10 cellular contexts compared by ENCODE assay signal in the genomic region with DNA sequence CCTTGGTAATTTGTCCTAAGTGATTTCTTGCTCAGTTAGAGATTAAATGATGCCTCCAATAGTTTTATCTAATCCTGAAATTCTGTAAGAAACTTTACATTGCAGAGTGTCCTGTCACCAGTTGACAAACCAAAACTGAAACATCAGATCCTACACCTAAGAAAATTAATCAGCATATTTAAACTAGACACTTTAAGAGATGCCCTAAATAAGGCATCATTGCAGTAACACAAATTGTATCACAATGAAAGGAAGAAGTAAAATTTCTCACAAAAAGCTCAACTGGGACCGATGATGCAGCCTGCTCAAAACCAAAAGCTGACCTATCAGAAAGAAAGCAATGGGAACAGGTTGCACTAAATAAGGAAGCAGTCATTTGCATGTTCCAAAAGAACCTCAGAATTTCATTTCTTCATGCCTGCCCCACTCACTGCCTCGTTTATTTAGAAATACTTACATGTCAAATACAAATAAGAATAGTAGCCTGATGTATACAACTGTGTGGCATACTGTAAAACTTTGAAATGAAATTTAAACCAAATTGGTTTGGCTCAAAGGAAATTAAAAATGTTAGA. TPM values are rescaled to one million over a fixed set of nuclear protein-coding genes. Genes with fewer than 3 reads are reported as not detected.
A peak's percentile ranks its signal among the peaks of the same experiment; 100 is the strongest.
DNase-seq lines count a peak whose midpoint lies in the region; ATAC-seq and TF ChIP-seq lines count a peak whose summit lies in the region.
"Had no signal": no experiment of that assay in that cellular context is flagged by ENCODE, and none has a peak within 500 bp of the region (broad histone marks: within the 10 kb centered on the region; RNA-seq: fewer than 3 reads in every experiment).

No MANE protein-coding gene starts in this region.

- peak overlapping the region; percentile 94 for H3K27ac Mint-ChIP-seq in T-helper 17 cell
- H3K27ac Mint-ChIP-seq in natural killer cell treated with Interleukin-12 subunit alpha and Interleukin-12 subunit beta and Interleukin-15 and Interleukin-18, amount 100 ng/mL, for 72 hours, result peak overlapping the region; percentile 53 to 83
- H3K27ac Mint-ChIP-seq: progenitor cell of endocrine pancreas had no signal

- H3K4me1 Mint-ChIP-seq in activated T-cell treated with anti-CD3 and anti-CD28 coated beads, Interleukin-2, amount 50 U/mL, for 4 hours (ENCODE audit: low read depth), result peaks cover 92% of the 10 kb centered on the region
- H3K4me1 Mint-ChIP-seq in T-helper 17 cell, result peaks cover 64% of the 10 kb centered on the region
- H3K4me1 Mint-ChIP-seq in natural killer cell treated with Interleukin-12 subunit alpha and Interleukin-12 subunit beta and Interleukin-15 and Interleukin-18, amount 100 ng/mL, for 72 hours (ENCODE audit: low read depth in 2 of 2), result peaks cover 55 to 68% of the 10 kb centered on the region in 2 donors

- H3F3A ChIP-seq in PC-3 (ENCODE audit: low read length, unreplicated experiment), result no peaks in the 10 kb centered on the region

- DNase-seq in activated T-cell treated with anti-CD3 and anti-CD28 coated beads, Interleukin-2, amount 50 U/mL, for 4 hours, result no peak
- DNase-seq in activated T-cell treated with anti-CD3 and anti-CD28 coated beads, Interleukin-2, amount 50 U/mL, for 48 hours, result no peak
- DNase-seq in T-helper 17 cell (no peak), PC-3 (no peak), globus pallidus (ENCODE audit: low spot score) (no peak), NCI-H1105 (lab: John Stamatoyannopoulos, UW) (no peak)
- DNase-seq in natural killer cell treated with Interleukin-12 subunit alpha and Interleukin-12 subunit beta and Interleukin-15 and Interleukin-18, amount 100 ng/mL, for 72 hours (ENCODE audit: low spot score), result no peak

- H3K79me2 ChIP-seq in PC-3 (ENCODE audit: low read length), result peaks cover 83% of the 10 kb centered on the region

- no peaks in the 10 kb centered on the region for H3K27me3 Mint-ChIP-seq in activated T-cell treated with anti-CD3 and anti-CD28 coated beads, Interleukin-2, amount 50 U/mL, for 4 hours (ENCODE audit: low read depth)
- no peaks in the 10 kb centered on the region for H3K27me3 Mint-ChIP-seq in T-helper 17 cell
- H3K27me3 Mint-ChIP-seq in natural killer cell treated with Interleukin-12 subunit alpha and Interleukin-12 subunit beta and Interleukin-15 and Interleukin-18, amount 100 ng/mL, for 72 hours, result no peaks in the 10 kb centered on the region

- no peak overlapping the region for H3K4me3 ChIP-seq in PC-3 (ENCODE audit: low read length)

- H3K4me2 ChIP-seq in PC-3 (ENCODE audit: low read length), result no peak overlapping the region

- intact Hi-C loops in PC-3 (cut with micrococcal nuclease), result no loop called here

- peak overlapping the region; percentile 63 for H3K4me3 Mint-ChIP-seq in activated T-cell treated with anti-CD3 and anti-CD28 coated beads, Interleukin-2, amount 50 U/mL, for 4 hours
- H3K4me3 Mint-ChIP-seq in T-helper 17 cell, result peak overlapping the region; percentile 81
- peak overlapping the region; percentile 53 for H3K4me3 Mint-ChIP-seq in natural killer cell treated with Interleukin-12 subunit alpha and Interleukin-12 subunit beta and Interleukin-15 and Interleukin-18, amount 100 ng/mL, for 72 hours

- no peaks in the 10 kb centered on the region for H3K36me3 ChIP-seq in PC-3 (ENCODE audit: low read depth, low read length)

- CTCF ChIA-PET in PC-3 (lab: Charles Lee), result no interaction called here

- peaks cover 9% of the 10 kb centered on the region for H3K4me1 ChIP-seq in PC-3 (ENCODE audit: insufficient read depth, low read length)

- peaks cover 13% of the 10 kb centered on the region; the same call in 1 of the 2 replicates for H4K20me1 ChIP-seq in PC-3 (ENCODE audit: low read length)

- ATAC-seq in activated T-cell treated with anti-CD3 and anti-CD28 coated beads, Interleukin-2, amount 50 U/mL, for 4 hours, result peak; percentile 20 to 29
- ATAC-seq in GM21723 (IDR thresholded peaks at IDR 0.05; ENCODE audit: unreplicated experiment) (peak; percentile 48), T-helper 17 cell (peak; percentile 7), PC-3 (no peak)
- peak; percentile 40 to 56 for ATAC-seq in natural killer cell treated with Interleukin-12 subunit alpha and Interleukin-12 subunit beta and Interleukin-15 and Interleukin-18, amount 100 ng/mL, for 72 hours

- H3K9me2 ChIP-seq in PC-3 (replicated peaks; ENCODE audit: low read length), result no peaks in the 10 kb centered on the region

- BruUV-seq in PC-3 (replicated peaks; lab: Mats Ljungman, UMichigan), result no TSS peak

- peaks cover 16% of the 10 kb centered on the region for H3K36me3 Mint-ChIP-seq in activated T-cell treated with anti-CD3 and anti-CD28 coated beads, Interleukin-2, amount 50 U/mL, for 4 hours (ENCODE audit: insufficient read depth)
- H3K36me3 Mint-ChIP-seq in T-helper 17 cell (ENCODE audit: low read depth), result no peaks in the 10 kb centered on the region
- peaks cover 4% of the 10 kb centered on the region for H3K36me3 Mint-ChIP-seq in natural killer cell treated with Interleukin-12 subunit alpha and Interleukin-12 subunit beta and Interleukin-15 and Interleukin-18, amount 100 ng/mL, for 72 hours

- no peak overlapping the region for H3K9ac ChIP-seq in PC-3 (ENCODE audit: low read length)

- H3K9me3 ChIP-seq in T-helper 17 cell (ENCODE audit: control insufficient read depth, low read length, poor library complexity, severe bottlenecking) (no peaks in the 10 kb centered on the region), PC-3 (ENCODE audit: low read length) (no peaks in the 10 kb centered on the region)

- no peaks in the 10 kb centered on the region for H3K9me3 Mint-ChIP-seq in activated T-cell treated with anti-CD3 and anti-CD28 coated beads, Interleukin-2, amount 50 U/mL, for 4 hours
- no peaks in the 10 kb centered on the region for H3K9me3 Mint-ChIP-seq in natural killer cell treated with Interleukin-12 subunit alpha and Interleukin-12 subunit beta and Interleukin-15 and Interleukin-18, amount 100 ng/mL, for 72 hours

- H3K27ac ChIP-seq in PC-3 (ENCODE audit: low read length), result no peak overlapping the region
- H3K27ac ChIP-seq: VCaP had no signal

- TF ChIP-seq CTCF in PC-3 (conservative IDR thresholded peaks at IDR 0.05; ENCODE audit: low read depth, low read length), result no peak

- no peak overlapping the region for H2AFZ ChIP-seq in PC-3 (ENCODE audit: low read length)

- POLR2A ChIA-PET in PC-3 (lab: Charles Lee; ENCODE audit: unreplicated experiment), result no interaction called here

- no peaks in the 10 kb centered on the region for H3K27me3 ChIP-seq in PC-3 (ENCODE audit: low read length)

RNA-seq across cellular contexts. Expression of a gene that starts 12.1 kb away (rescaled TPM):
- 10 to 100 TPM; 34.9 to 40.9 (median 36.3) TPM for total RNA-seq in activated T-cell treated with anti-CD3 and anti-CD28 coated beads, Interleukin-2, amount 50 U/mL, for 4 hours
- total RNA-seq in T-helper 17 cell (10 to 100 TPM; 73.6 to 78.6 TPM), PC-3 (2014; rRNA removed) (9.1 and 11.9 TPM in 2 replicates)
- 10 to 100 TPM; 45.7 to 58.1 TPM for total RNA-seq in natural killer cell treated with Interleukin-12 subunit alpha and Interleukin-12 subunit beta and Interleukin-15 and Interleukin-18, amount 100 ng/mL, for 72 hours
